In genomic region chr5:149002761-149003689, GRCh38 we compare ENCODE assay signal across 1 cellular context.
TF ChIP-seq lines count a peak whose summit lies in the region.

No MANE protein-coding gene starts in this region.

TF ChIP-seq in GM23338, 12 proteins besides CTCF, POLR2A, EP300 and RAD21 (continued from another document):
- TF ChIP-seq ZNF462 (CRISPR knock-in tag; IDR thresholded peaks at IDR 0.05) (no peak), STAT1 (IDR thresholded peaks at IDR 0.05; ENCODE audit: unreplicated experiment) (no peak)
TF ChIP-seq in GM23338: peak in this region for 0.
